14 cellular contexts compared by ENCODE assay signal in the genomic region with DNA sequence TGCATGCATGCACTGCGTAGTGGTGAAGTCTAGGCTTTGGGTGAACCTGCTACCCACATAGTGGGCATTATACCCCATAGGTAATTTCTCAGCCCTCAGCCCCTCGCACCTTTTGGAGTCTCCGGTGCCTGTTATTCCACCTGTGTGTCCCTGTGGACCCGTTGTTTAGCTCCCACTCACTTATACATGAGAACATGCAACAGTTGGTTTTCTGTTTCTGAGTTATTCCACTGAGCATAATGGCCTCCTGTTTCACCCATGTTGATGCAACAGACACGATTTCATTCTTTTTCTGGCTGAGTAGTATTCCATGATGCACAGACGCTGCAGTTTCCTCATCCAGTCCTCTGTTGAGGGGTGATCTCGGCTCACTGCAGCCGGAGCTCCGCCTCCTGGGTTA.
"Had no signal": no experiment of that assay in that cellular context is flagged by ENCODE, and none has a peak within 500 bp of the region (broad histone marks: within the 10 kb centered on the region; RNA-seq: fewer than 3 reads in every experiment).

No MANE protein-coding gene starts in this region.

- H3K4me1 ChIP-seq: esophagus muscularis mucosa, right lobe of liver had no signal

- H3K9me3 Mint-ChIP-seq: activated naive CD4-positive, alpha-beta T cell treated with anti-CD3 and anti-CD28 coated beads for 36 hours; nephron; stimulated activated naive CD8-positive, alpha-beta T cell treated with anti-CD3 and anti-CD28 coated beads, Interleukin-15, Interleukin-2, amounts not matched to agents 100 ng/mL and 50 ng/mL, for 24 hours had no signal

- H3K27me3 ChIP-seq: esophagus muscularis mucosa, right lobe of liver had no signal

- H3K9me3 ChIP-seq: esophagus muscularis mucosa, right lobe of liver, thoracic aorta had no signal

- DNase-seq: activated CD4-positive, alpha-beta T cell treated with anti-CD3 and anti-CD28 coated beads for 36 hours; activated naive CD4-positive, alpha-beta T cell treated with anti-CD3 and anti-CD28 coated beads for 36 hours; activated T-cell treated with anti-CD3 and anti-CD28 coated beads, Interleukin-2, amount 50 U/mL, for 72 hours; left colon; occipital lobe; stimulated activated CD4-positive, alpha-beta T cell treated with anti-CD3 and anti-CD28 coated beads, Interleukin-2, amount 100 ng/mL, for 48 hours; T1000 had no signal

- ATAC-seq: activated CD4-positive, alpha-beta T cell treated with anti-CD3 and anti-CD28 coated beads for 36 hours; activated T-cell treated with anti-CD3 and anti-CD28 coated beads, Interleukin-2, amount 50 U/mL, for 72 hours; left colon; right lobe of liver had no signal

- H3K27me3 Mint-ChIP-seq: activated CD4-positive, alpha-beta T cell treated with anti-CD3 and anti-CD28 coated beads for 36 hours; progenitor cell of endocrine pancreas; stimulated activated naive CD8-positive, alpha-beta T cell treated with anti-CD3 and anti-CD28 coated beads, Interleukin-15, Interleukin-2, amounts not matched to agents 100 ng/mL and 50 ng/mL, for 24 hours had no signal

- H3K36me3 ChIP-seq: right lobe of liver, thoracic aorta had no signal

- H3K27ac ChIP-seq: esophagus muscularis mucosa, right lobe of liver, thoracic aorta, VCaP had no signal

- H3K27ac Mint-ChIP-seq: activated naive CD4-positive, alpha-beta T cell treated with anti-CD3 and anti-CD28 coated beads for 36 hours; activated T-cell treated with anti-CD3 and anti-CD28 coated beads, Interleukin-2, amount 50 U/mL, for 72 hours; nephron; progenitor cell of endocrine pancreas; stimulated activated naive CD8-positive, alpha-beta T cell treated with anti-CD3 and anti-CD28 coated beads, Interleukin-15, Interleukin-2, amounts not matched to agents 100 ng/mL and 50 ng/mL, for 24 hours had no signal

- H3K4me3 Mint-ChIP-seq: activated CD4-positive, alpha-beta T cell treated with anti-CD3 and anti-CD28 coated beads for 36 hours; activated naive CD4-positive, alpha-beta T cell treated with anti-CD3 and anti-CD28 coated beads for 36 hours; activated T-cell treated with anti-CD3 and anti-CD28 coated beads, Interleukin-2, amount 50 U/mL, for 72 hours; nephron; stimulated activated naive CD8-positive, alpha-beta T cell treated with anti-CD3 and anti-CD28 coated beads, Interleukin-15, Interleukin-2, amounts not matched to agents 100 ng/mL and 50 ng/mL, for 24 hours had no signal

- H3K4me3 ChIP-seq: esophagus muscularis mucosa, right lobe of liver, thoracic aorta had no signal
